ENCODE assay signal across 1 cellular context in the genomic region with DNA sequence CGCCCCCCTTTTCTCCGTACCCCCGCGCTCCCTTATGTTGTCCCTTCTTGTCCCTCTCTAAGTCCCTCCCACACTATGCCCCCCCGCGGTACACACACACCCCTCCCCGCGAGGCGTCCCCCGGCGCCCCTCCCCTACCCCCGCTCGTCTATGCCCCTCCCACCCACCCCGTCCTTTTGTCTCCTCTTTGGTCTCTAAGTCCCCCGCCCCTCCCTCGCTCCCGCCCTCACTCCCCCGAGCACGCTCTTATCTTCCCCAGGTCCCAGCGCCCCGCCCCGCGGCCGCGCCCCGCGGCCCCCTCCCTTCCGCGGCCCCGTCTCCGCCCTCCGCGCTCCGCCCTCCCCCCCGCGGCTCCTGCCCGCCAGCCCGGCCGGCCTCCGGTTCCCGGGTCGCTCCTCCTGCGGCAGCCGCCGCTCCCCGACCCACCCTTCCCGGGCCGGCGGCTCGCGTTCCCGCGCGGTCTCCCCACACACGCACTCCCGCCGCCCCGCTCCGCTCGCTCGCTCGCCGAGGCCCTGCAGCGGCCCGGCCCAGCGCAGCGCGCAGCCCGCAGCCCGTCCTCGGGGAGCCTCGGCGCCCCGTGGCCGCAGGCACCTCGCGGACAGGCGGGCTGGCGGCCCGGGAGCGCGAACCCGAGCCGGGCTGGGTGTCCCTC.
TF ChIP-seq lines count a peak whose summit lies in the region.

No MANE protein-coding gene starts in this region.

TF ChIP-seq in GM12878, 131 proteins besides CTCF, POLR2A, EP300 and RAD21 (continued from another document):
- TF ChIP-seq LARP7 (IDR thresholded peaks at IDR 0.05): peak; percentile 55; the same call in 1 of the 2 replicates
- peak; percentile 56 for TF ChIP-seq IKZF1 (conservative IDR thresholded peaks at IDR 0.05)
- TF ChIP-seq CBFB (IDR thresholded peaks at IDR 0.05; ENCODE audit: low read depth): no peak
